9 cellular contexts compared by ENCODE assay signal in genomic region chr4:99950913-99951254, GRCh38. TPM values are rescaled to one million over a fixed set of nuclear protein-coding genes. Genes with fewer than 3 reads are reported as not detected.
DNase-seq lines count a peak whose midpoint lies in the region; ATAC-seq and TF ChIP-seq lines count a peak whose summit lies in the region.
"Had no signal": no experiment of that assay in that cellular context is flagged by ENCODE, and none has a peak within 500 bp of the region (broad histone marks: within the 10 kb centered on the region; RNA-seq: fewer than 3 reads in every experiment).

No MANE protein-coding gene starts in this region.

- H3K27me3 ChIP-seq in left ventricle myocardium inferior (ENCODE audit: low read depth) (no peaks in the 10 kb centered on the region), colonic mucosa (no peaks in the 10 kb centered on the region), mononuclear cell (ENCODE audit: insufficient read depth, low read length) (no peaks in the 10 kb centered on the region), aorta (ENCODE audit: control insufficient read depth in 1 of 2, insufficient read depth in 2 of 2, low read length in 1 of 2) (no peaks in the 10 kb centered on the region)

- H3K4me1 ChIP-seq in left ventricle myocardium inferior = peaks cover 53% of the 10 kb centered on the region
- H3K4me1 ChIP-seq in colonic mucosa = peaks cover 8% of the 10 kb centered on the region
- H3K4me1 ChIP-seq in mononuclear cell (ENCODE audit: insufficient read depth, low read length) = peaks cover 30% of the 10 kb centered on the region
- H3K4me1 ChIP-seq in aorta (ENCODE audit: control insufficient read depth in 1 of 2, insufficient read depth in 2 of 2, low read length in 2 of 2) = no peaks in the 10 kb centered on the region

- DNase-seq in left ventricle myocardium inferior (no peak), left cardiac atrium (no peak), colonic mucosa (no peak), aorta (no peak), KG1 (lab: John Stamatoyannopoulos, UW) (no peak), HFFc6 (no peak)

- H3K9me3 ChIP-seq in left ventricle myocardium inferior (replicated peaks) = peaks cover 1% of the 10 kb centered on the region
- H3K9me3 ChIP-seq in colonic mucosa = no peaks in the 10 kb centered on the region
- no peaks in the 10 kb centered on the region for H3K9me3 ChIP-seq in mononuclear cell (ENCODE audit: low read depth, low read length)
- H3K9me3 ChIP-seq in aorta (ENCODE audit: control insufficient read depth, low read length) = no peaks in the 10 kb centered on the region

- peaks cover 12% of the 10 kb centered on the region for H3K36me3 Mint-ChIP-seq in HFFc6 (ENCODE audit: low read depth)

- no peak overlapping the region for H3K27ac Mint-ChIP-seq in HFFc6
- H3K27ac Mint-ChIP-seq: T-helper 1 cell treated with Interleukin-12 subunit alpha and Interleukin-12 subunit beta and Interleukin-4 antibody, amounts not matched to agents 30 μg/mL and 1 μg/mL, for 36 hours had no signal

- H3K27me3 Mint-ChIP-seq in HFFc6 (ENCODE audit: insufficient read depth) = peaks cover 6% of the 10 kb centered on the region

- no peak for ATAC-seq in left cardiac atrium
- ATAC-seq in aorta (ENCODE audit: low FRiP score) = no peak
- ATAC-seq in HG03442 (IDR thresholded peaks at IDR 0.05; ENCODE audit: unreplicated experiment) = no peak

- H3K27ac ChIP-seq in left ventricle myocardium inferior (replicated peaks) (peak overlapping the region; percentile 96), colonic mucosa (peak overlapping the region; percentile 94), aorta (ENCODE audit: low read depth in 1 of 2, low read length in 2 of 2) (peak overlapping the region in 1 of 2 donors; percentile 60)

- no peaks in the 10 kb centered on the region; the same call in 1 of the 2 replicates for H3K9me3 Mint-ChIP-seq in HFFc6
- H3K9me3 Mint-ChIP-seq: T-helper 1 cell treated with Interleukin-12 subunit alpha and Interleukin-12 subunit beta and Interleukin-4 antibody, amounts not matched to agents 30 μg/mL and 1 μg/mL, for 36 hours had no signal

- peaks cover 11% of the 10 kb centered on the region for H3K36me3 ChIP-seq in left ventricle myocardium inferior
- H3K36me3 ChIP-seq in colonic mucosa = no peaks in the 10 kb centered on the region
- no peaks in the 10 kb centered on the region for H3K36me3 ChIP-seq in aorta (ENCODE audit: control insufficient read depth in 1 of 2, insufficient read depth in 2 of 2, low read length in 1 of 2)

- TF ChIP-seq CTCF in left ventricle myocardium inferior (IDR thresholded peaks at IDR 0.05; ENCODE audit: borderline replicate concordance) (no peak), colonic mucosa (IDR thresholded peaks at IDR 0.05) (no peak), HFFc6 (IDR thresholded peaks at IDR 0.05) (no peak)

- H3K4me3 Mint-ChIP-seq in HFFc6 = no peak overlapping the region
- H3K4me3 Mint-ChIP-seq: T-helper 1 cell treated with Interleukin-12 subunit alpha and Interleukin-12 subunit beta and Interleukin-4 antibody, amounts not matched to agents 30 μg/mL and 1 μg/mL, for 36 hours had no signal

- peak overlapping the region; percentile 64 to 94 for H3K9ac ChIP-seq in colonic mucosa (ENCODE audit: low read depth in 2 of 2, low read length in 2 of 2)

- peak overlapping the region; percentile 95 for H3K4me3 ChIP-seq in left ventricle myocardium inferior
- peak overlapping the region; percentile 69 for H3K4me3 ChIP-seq in colonic mucosa
- peak overlapping the region; percentile 98 for H3K4me3 ChIP-seq in mononuclear cell (ENCODE audit: low read length)
- peak overlapping the region; percentile 80 to 88 for H3K4me3 ChIP-seq in aorta (ENCODE audit: low read length in 2 of 2)

- H3K4me1 Mint-ChIP-seq in HFFc6 (ENCODE audit: low read depth) = peaks cover 26% of the 10 kb centered on the region

- intact Hi-C loops in left ventricle myocardium inferior (cut with micrococcal nuclease) (loop anchor here (10.0 kb wide), 1 partner anchor 386 kb away; the partner anchor contains the start of gene TRMT10A), left cardiac atrium (cut with DNase I) (no loop called here), colonic mucosa (cut with DNase I) (no loop called here), aorta (cut with DNase I) (no loop called here)

- WGBS in aorta, 2 donors = 1% methylated on average over 8 of the region's 8 CpGs

RNA-seq across cellular contexts. Expression of gene H2AZ1, which starts 0.8 kb away (rescaled TPM):
- total RNA-seq in left ventricle myocardium inferior (60.7 TPM), left cardiac atrium (10 to 100 TPM; 74.2 to 92.1 TPM), colonic mucosa (100 to 1,000 TPM; 227 to 564 TPM), mononuclear cell (87.9 TPM), aorta (10 to 100 TPM; 86.6 to 99.2 TPM)
- 100 to 1,000 TPM; 128 to 189 TPM for polyA plus RNA-seq in aorta
- total RNA-seq in HFFc6 (2021; fragmentation: NEBNext Ultra II Directional; extraction: Animal tissue kit (Norgen Biotek cat#: 25700)) = 100 to 1,000 TPM; 430 to 691 (median 565) TPM

RNA-seq across cellular contexts. Expression of gene DNAJB14, which starts 4.5 kb away (rescaled TPM):
- 16.4 TPM for total RNA-seq in left ventricle myocardium inferior
- 10 to 100 TPM; 25.3 to 29.0 TPM for total RNA-seq in left cardiac atrium
- total RNA-seq in colonic mucosa = 10 to 100 TPM; 41.9 to 57.2 TPM
- total RNA-seq in mononuclear cell = 70.1 TPM
- 10 to 100 TPM; 57.8 to 58.6 TPM for total RNA-seq in aorta
- 10 to 100 TPM; 12.4 to 14.1 TPM for polyA plus RNA-seq in aorta
- 10 to 100 TPM; 54.1 to 72.8 (median 57.8) TPM for total RNA-seq in HFFc6 (2021; fragmentation: NEBNext Ultra II Directional; extraction: Animal tissue kit (Norgen Biotek cat#: 25700))

RNA-seq across cellular contexts. Expression of gene LAMTOR3, which starts 56.7 kb away (rescaled TPM):
- total RNA-seq in left ventricle myocardium inferior = 38.5 TPM
- 10 to 100 TPM; 29.2 to 32.3 TPM for total RNA-seq in left cardiac atrium
- 10 to 100 TPM; 45.6 to 67.2 TPM for total RNA-seq in colonic mucosa
- 41.0 TPM for total RNA-seq in mononuclear cell
- 10 to 100 TPM; 31.1 to 31.5 TPM for total RNA-seq in aorta
- polyA plus RNA-seq in aorta = 10 to 100 TPM; 36.9 to 53.1 TPM
- 10 to 100 TPM; 23.7 to 34.6 (median 26.8) TPM for total RNA-seq in HFFc6 (2021; fragmentation: NEBNext Ultra II Directional; extraction: Animal tissue kit (Norgen Biotek cat#: 25700))
